Comparison of ENCODE assay signal across 17 cellular contexts in the genomic region with DNA sequence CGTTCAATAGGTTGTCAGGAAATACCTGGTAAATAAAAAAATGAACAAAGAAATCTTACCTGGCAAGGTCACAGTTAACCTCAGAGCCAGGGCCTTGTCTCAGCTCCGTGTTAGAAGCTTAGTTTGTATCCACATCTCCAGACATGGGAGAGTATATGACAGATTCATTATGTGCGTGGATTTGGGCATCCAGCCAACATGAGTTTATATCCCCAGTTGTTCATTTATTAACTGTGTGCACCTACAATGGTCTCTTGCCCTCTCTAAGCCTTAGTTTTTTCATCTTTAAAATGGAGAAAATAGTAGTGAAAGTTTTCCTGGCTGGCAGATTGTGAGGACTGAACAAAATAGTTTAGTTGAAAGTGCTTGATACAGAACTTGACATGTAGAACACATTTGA.
DNase-seq lines count a peak whose midpoint lies in the region; TF ChIP-seq lines count a peak whose summit lies in the region.
"Had no signal": no experiment of that assay in that cellular context is flagged by ENCODE, and none has a peak within 500 bp of the region (broad histone marks: within the 10 kb centered on the region; RNA-seq: fewer than 3 reads in every experiment).

No MANE protein-coding gene starts in this region.

- no peak overlapping the region for H2BK120ac ChIP-seq in mesenchymal stem cell (ENCODE audit: low read depth, low read length)

- CTCF ChIA-PET in HEK293 (lab: Yijun Ruan, JAX) = no interaction called here

- H3K9ac ChIP-seq in mesenchymal stem cell (ENCODE audit: low read length) = no peak overlapping the region

- H3K4me3 ChIP-seq in HEK293 (ENCODE audit: low read depth, low read length) (no peak overlapping the region), mesenchymal stem cell (ENCODE audit: insufficient read depth in 1 of 2, low read depth in 1 of 2, low read length in 2 of 2) (no peak overlapping the region), Peyer's patch (no peak overlapping the region)
- H3K4me3 ChIP-seq: A549, K562 had no signal

- no peak overlapping the region for H2BK5ac ChIP-seq in mesenchymal stem cell (ENCODE audit: low read depth, low read length, poor library complexity, severe bottlenecking)

- H3K27ac ChIP-seq in HEK293 (ENCODE audit: extremely low read depth, low read depth, low read length) = no peak overlapping the region
- H3K27ac ChIP-seq in mesenchymal stem cell (ENCODE audit: low read length, poor library complexity, severe bottlenecking) = no peak overlapping the region
- no peak overlapping the region for H3K27ac ChIP-seq in Peyer's patch
- H3K27ac ChIP-seq: A549, RWPE1 had no signal

- no peak overlapping the region for H3K23ac ChIP-seq in mesenchymal stem cell (ENCODE audit: low read length in 2 of 2)

- no peak overlapping the region for H4K91ac ChIP-seq in mesenchymal stem cell (ENCODE audit: low read length)

- no peaks in the 10 kb centered on the region for H3K79me1 ChIP-seq in mesenchymal stem cell (replicated peaks; ENCODE audit: low read length, poor library complexity, severe bottlenecking)

- H3K9me3 ChIP-seq in HEK293 (ENCODE audit: control insufficient read depth, insufficient read depth, low read depth, low read length) (no peaks in the 10 kb centered on the region), mesenchymal stem cell (ENCODE audit: control insufficient read depth, low read length) (no peaks in the 10 kb centered on the region), Peyer's patch (no peaks in the 10 kb centered on the region)
- H3K9me3 ChIP-seq: A549 had no signal

- no peak for TF ChIP-seq POLR2A in Peyer's patch (IDR thresholded peaks at IDR 0.05)

- no peak overlapping the region for H3K14ac ChIP-seq in mesenchymal stem cell (ENCODE audit: low read length in 2 of 2)

- POLR2A ChIA-PET in HEK293 (lab: Yijun Ruan, JAX) = no interaction called here

- H3K27me3 ChIP-seq in mesenchymal stem cell (ENCODE audit: control insufficient read depth in 1 of 2, insufficient read depth in 1 of 2, low read length in 2 of 2) = no peaks in the 10 kb centered on the region
- no peaks in the 10 kb centered on the region for H3K27me3 ChIP-seq in Peyer's patch

- WGBS in mesenchymal stem cell = 87% methylated on average over 3 of the region's 3 CpGs

- H3K4me1 ChIP-seq in HEK293 (ENCODE audit: control insufficient read depth, insufficient read depth, low read length) = peaks cover 5% of the 10 kb centered on the region; the same call in 1 of the 2 replicates
- no peaks in the 10 kb centered on the region for H3K4me1 ChIP-seq in mesenchymal stem cell (ENCODE audit: control insufficient read depth, insufficient read depth, low read depth, low read length)
- H3K4me1 ChIP-seq in Peyer's patch = no peaks in the 10 kb centered on the region
- H3K4me1 ChIP-seq: A549 had no signal

- no peak overlapping the region for H2BK12ac ChIP-seq in mesenchymal stem cell (ENCODE audit: low read length in 2 of 2)

- no peak overlapping the region for H4K8ac ChIP-seq in mesenchymal stem cell (ENCODE audit: low read length)

- TF ChIP-seq CTCF in HEK293 (tag by site-specific recombination; IDR thresholded peaks at IDR 0.05) (no peak), Peyer's patch (IDR thresholded peaks at IDR 0.05) (no peak)

- H2AK5ac ChIP-seq in mesenchymal stem cell (ENCODE audit: low read length, severe bottlenecking) = peak overlapping the region; percentile 72

- peak; percentile 42 for DNase-seq in NCI-H2029 (lab: John Stamatoyannopoulos, UW)
- DNase-seq in NCI-H2029 treated with DMSO at 0.1 percent for 48 hours (lab: John Stamatoyannopoulos, UW) = no peak
- DNase-seq in SHP77 treated with DMSO at 0.1 percent for 48 hours (lab: John Stamatoyannopoulos, UW) = peak; percentile 18
- DNase-seq in mesenchymal stem cell = no peak
- no peak for DNase-seq in Peyer's patch
- DNase-seq in NCI-H524 treated with DMSO at 0.1 percent for 48 hours (lab: John Stamatoyannopoulos, UW) = no peak
- DNase-seq: DND-41, MM.1S, NCI-H1048, NCI-H2081 treated with DMSO at 0.1 percent for 48 hours, NCI-H510A, NCI-H774, PC-3 had no signal

- no peak overlapping the region for H3K4me2 ChIP-seq in mesenchymal stem cell (ENCODE audit: low read length, poor library complexity, severe bottlenecking)
- H3K4me2 ChIP-seq: A549 had no signal

- no peak overlapping the region for H3K4ac ChIP-seq in mesenchymal stem cell (ENCODE audit: low read depth in 1 of 2, low read length in 2 of 2)

- no peak overlapping the region for H2BK15ac ChIP-seq in mesenchymal stem cell (ENCODE audit: low read depth, poor library complexity, severe bottlenecking)

- no peak overlapping the region for H3K18ac ChIP-seq in mesenchymal stem cell (ENCODE audit: low read depth in 1 of 2, low read length in 2 of 2)

- H3K36me3 ChIP-seq in HEK293 (ENCODE audit: control insufficient read depth in 2 of 2, insufficient read depth in 1 of 2, low read length in 2 of 2) = no peaks in the 10 kb centered on the region
- no peaks in the 10 kb centered on the region for H3K36me3 ChIP-seq in mesenchymal stem cell (ENCODE audit: control insufficient read depth in 1 of 2, insufficient read depth in 2 of 2, low read depth in 1 of 2, low read length in 2 of 2)
- H3K36me3 ChIP-seq in Peyer's patch = no peaks in the 10 kb centered on the region

- no peak overlapping the region for H2AFZ ChIP-seq in mesenchymal stem cell (ENCODE audit: low read depth, low read length)

TF ChIP-seq in HEK293, 187 proteins besides CTCF, POLR2A, EP300 and RAD21 (continues in another document):
- TF ChIP-seq ZNF837 (tag by site-specific recombination; IDR thresholded peaks at IDR 0.05) (no peak), ZNF248 (tag by site-specific recombination; IDR thresholded peaks at IDR 0.05) (no peak), ZNF664 (tag by site-specific recombination; IDR thresholded peaks at IDR 0.05) (0 out of 2 replicates have a peak, but pooled peaks have one; percentile 14), ZNF132 (tag by site-specific recombination; IDR thresholded peaks at IDR 0.05; ENCODE audit: borderline replicate concordance) (no peak), ZNF302 (tag by site-specific recombination; IDR thresholded peaks at IDR 0.05; ENCODE audit: low read depth) (no peak)
- TF ChIP-seq, protein P1, sequence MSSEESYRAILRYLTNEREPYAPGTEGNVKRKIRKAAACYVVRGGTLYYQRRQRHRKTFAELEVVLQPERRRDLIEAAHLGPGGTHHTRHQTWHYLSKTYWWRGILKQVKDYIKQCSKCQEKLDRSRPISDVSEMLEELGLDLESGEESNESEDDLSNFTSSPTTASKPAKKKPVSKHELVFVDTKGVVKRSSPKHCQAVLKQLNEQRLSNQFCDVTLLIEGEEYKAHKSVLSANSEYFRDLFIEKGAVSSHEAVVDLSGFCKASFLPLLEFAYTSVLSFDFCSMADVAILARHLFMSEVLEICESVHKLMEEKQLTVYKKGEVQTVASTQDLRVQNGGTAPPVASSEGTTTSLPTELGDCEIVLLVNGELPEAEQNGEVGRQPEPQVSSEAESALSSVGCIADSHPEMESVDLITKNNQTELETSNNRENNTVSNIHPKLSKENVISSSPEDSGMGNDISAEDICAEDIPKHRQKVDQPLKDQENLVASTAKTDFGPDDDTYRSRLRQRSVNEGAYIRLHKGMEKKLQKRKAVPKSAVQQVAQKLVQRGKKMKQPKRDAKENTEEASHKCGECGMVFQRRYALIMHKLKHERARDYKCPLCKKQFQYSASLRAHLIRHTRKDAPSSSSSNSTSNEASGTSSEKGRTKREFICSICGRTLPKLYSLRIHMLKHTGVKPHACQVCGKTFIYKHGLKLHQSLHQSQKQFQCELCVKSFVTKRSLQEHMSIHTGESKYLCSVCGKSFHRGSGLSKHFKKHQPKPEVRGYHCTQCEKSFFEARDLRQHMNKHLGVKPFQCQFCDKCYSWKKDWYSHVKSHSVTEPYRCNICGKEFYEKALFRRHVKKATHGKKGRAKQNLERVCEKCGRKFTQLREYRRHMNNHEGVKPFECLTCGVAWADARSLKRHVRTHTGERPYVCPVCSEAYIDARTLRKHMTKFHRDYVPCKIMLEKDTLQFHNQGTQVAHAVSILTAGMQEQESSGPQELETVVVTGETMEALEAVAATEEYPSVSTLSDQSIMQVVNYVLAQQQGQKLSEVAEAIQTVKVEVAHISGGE (tag by site-specific recombination; conservative IDR thresholded peaks at IDR 0.05; ENCODE audit: low read depth) = no peak
- TF ChIP-seq, protein P2, sequence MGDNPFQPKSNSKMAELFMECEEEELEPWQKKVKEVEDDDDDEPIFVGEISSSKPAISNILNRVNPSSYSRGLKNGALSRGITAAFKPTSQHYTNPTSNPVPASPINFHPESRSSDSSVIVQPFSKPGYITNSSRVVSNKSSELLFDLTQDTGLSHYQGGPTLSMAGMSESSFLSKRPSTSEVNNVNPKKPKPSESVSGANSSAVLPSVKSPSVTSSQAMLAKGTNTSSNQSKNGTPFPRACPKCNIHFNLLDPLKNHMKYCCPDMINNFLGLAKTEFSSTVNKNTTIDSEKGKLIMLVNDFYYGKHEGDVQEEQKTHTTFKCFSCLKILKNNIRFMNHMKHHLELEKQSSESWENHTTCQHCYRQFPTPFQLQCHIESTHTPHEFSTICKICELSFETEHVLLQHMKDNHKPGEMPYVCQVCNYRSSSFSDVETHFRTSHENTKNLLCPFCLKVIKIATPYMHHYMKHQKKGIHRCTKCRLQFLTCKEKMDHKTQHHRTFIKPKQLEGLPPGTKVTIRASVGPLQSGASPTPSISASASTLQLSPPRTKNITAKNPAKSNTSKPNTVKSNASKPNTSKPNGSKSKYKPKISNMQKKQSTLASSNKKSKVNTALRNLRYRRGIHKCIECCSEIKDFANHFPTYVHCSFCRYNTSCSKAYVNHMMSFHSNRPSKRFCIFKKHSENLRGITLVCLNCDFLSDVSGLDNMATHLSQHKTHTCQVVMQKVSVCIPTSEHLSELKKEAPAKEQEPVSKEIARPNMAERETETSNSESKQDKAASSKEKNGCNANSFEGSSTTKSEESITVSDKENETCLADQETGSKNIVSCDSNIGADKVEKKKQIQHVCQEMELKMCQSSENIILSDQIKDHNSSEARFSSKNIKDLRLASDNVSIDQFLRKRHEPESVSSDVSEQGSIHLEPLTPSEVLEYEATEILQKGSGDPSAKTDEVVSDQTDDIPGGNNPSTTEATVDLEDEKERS (tag by site-specific recombination; IDR thresholded peaks at IDR 0.05) = no peak
- TF ChIP-seq, protein P3, sequence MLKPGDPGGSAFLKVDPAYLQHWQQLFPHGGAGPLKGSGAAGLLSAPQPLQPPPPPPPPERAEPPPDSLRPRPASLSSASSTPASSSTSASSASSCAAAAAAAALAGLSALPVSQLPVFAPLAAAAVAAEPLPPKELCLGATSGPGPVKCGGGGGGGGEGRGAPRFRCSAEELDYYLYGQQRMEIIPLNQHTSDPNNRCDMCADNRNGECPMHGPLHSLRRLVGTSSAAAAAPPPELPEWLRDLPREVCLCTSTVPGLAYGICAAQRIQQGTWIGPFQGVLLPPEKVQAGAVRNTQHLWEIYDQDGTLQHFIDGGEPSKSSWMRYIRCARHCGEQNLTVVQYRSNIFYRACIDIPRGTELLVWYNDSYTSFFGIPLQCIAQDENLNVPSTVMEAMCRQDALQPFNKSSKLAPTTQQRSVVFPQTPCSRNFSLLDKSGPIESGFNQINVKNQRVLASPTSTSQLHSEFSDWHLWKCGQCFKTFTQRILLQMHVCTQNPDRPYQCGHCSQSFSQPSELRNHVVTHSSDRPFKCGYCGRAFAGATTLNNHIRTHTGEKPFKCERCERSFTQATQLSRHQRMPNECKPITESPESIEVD (tag by site-specific recombination; IDR thresholded peaks at IDR 0.05) = no peak

Comparison
In these comparisons a context has a peak if more than half of its experiments do, and no peak if none do; other contexts are left out.
1. DNase-seq: peak in NCI-H2029 (single experiment) and SHP77 treated with DMSO at 0.1 percent for 48 hours (single experiment); none in NCI-H2029 treated with DMSO at 0.1 percent for 48 hours (single experiment), mesenchymal stem cell (single experiment), Peyer's patch (0 of 3) and NCI-H524 treated with DMSO at 0.1 percent for 48 hours (single experiment).